In genomic region chr10:119453313-119453712, GRCh38 we compare ENCODE assay signal across 20 cellular contexts.
DNase-seq lines count a peak whose midpoint lies in the region; ATAC-seq and TF ChIP-seq lines count a peak whose summit lies in the region.
"Had no signal": no experiment of that assay in that cellular context is flagged by ENCODE, and none has a peak within 500 bp of the region (broad histone marks: within the 10 kb centered on the region; RNA-seq: fewer than 3 reads in every experiment).

No MANE protein-coding gene starts in this region.

- H3K14ac ChIP-seq in neuronal stem cell (ENCODE audit: low read length): no peak overlapping the region

- no peak overlapping the region for H2AK5ac ChIP-seq in neuronal stem cell (ENCODE audit: low read depth, low read length)

- H3K79me1 ChIP-seq in neuronal stem cell (ENCODE audit: low read depth, low read length): no peaks in the 10 kb centered on the region

- WGBS in neuronal stem cell (ENCODE audit: extremely low coverage in 2 of 2, insufficient read length in 2 of 2, insufficient replicate concordance in 1 of 2), 2 donors: no CpG with 5 or more reads among the region's 11 CpGs

- no peak overlapping the region for H3K23ac ChIP-seq in neuronal stem cell (ENCODE audit: low read depth, low read length, poor library complexity)

- H3K4me3 ChIP-seq in left ventricle myocardium inferior: no peak overlapping the region
- H3K4me3 ChIP-seq in H7 (ENCODE audit: insufficient read depth, low read depth, low read length): no peak overlapping the region
- no peak overlapping the region for H3K4me3 ChIP-seq in neuronal stem cell (ENCODE audit: low read length in 2 of 2)
- H3K4me3 ChIP-seq: A549; BLaER1 treated with 17β-estradiol and CSF1 and Interleukin-3, amounts not matched to agents 10 nM and 100 nM had no signal

- no peak overlapping the region for H3K4ac ChIP-seq in neuronal stem cell (ENCODE audit: low read length)

- H3K36me3 ChIP-seq in left ventricle myocardium inferior (peaks cover 80% of the 10 kb centered on the region), H7 (replicated peaks; ENCODE audit: control insufficient read depth, insufficient read depth, low read length) (no peaks in the 10 kb centered on the region), neuronal stem cell (replicated peaks in 1 of 2; ENCODE audit: control insufficient read depth in 2 of 2, insufficient read depth in 2 of 2, low read length in 2 of 2) (peaks cover 0 to 2% of the 10 kb centered on the region in 2 donors)
- H3K36me3 ChIP-seq: BE2C; BLaER1 treated with 17β-estradiol and CSF1 and Interleukin-3, amounts not matched to agents 10 nM and 100 nM had no signal

- H2BK12ac ChIP-seq in neuronal stem cell (ENCODE audit: low read length): no peak overlapping the region

- no peak overlapping the region for H4K91ac ChIP-seq in neuronal stem cell (ENCODE audit: low read depth, low read length, poor library complexity)

- H3K4me2 ChIP-seq in neuronal stem cell (ENCODE audit: insufficient read depth, low read length, poor library complexity, severe bottlenecking): no peak overlapping the region
- H3K4me2 ChIP-seq: A549 had no signal

- no peak for ATAC-seq in left ventricle myocardium superior
- ATAC-seq: A549 had no signal

- H3K9me3 ChIP-seq in left ventricle myocardium inferior (replicated peaks): no peaks in the 10 kb centered on the region
- no peaks in the 10 kb centered on the region for H3K9me3 ChIP-seq in neuronal stem cell (replicated peaks in 1 of 2; ENCODE audit: control insufficient read depth in 2 of 2, insufficient read depth in 1 of 2, low read depth in 1 of 2, low read length in 2 of 2)
- H3K9me3 ChIP-seq: A549; BE2C; BLaER1 treated with 17β-estradiol and CSF1 and Interleukin-3, amounts not matched to agents 10 nM and 100 nM had no signal

- no peak overlapping the region for H4K8ac ChIP-seq in neuronal stem cell (ENCODE audit: low read depth, low read length)

- no peak overlapping the region for H3K18ac ChIP-seq in neuronal stem cell (ENCODE audit: low read length)

- DNase-seq in left ventricle myocardium inferior: no peak
- DNase-seq in left ventricle myocardium superior: no peak
- peak; percentile 25 for DNase-seq in H7
- DNase-seq in neuronal stem cell (ENCODE audit: low spot score): no peak
- no peak for DNase-seq in SKM-1 (lab: John Stamatoyannopoulos, UW; ENCODE audit: unreplicated experiment)
- no peak for DNase-seq in germinal center (ENCODE audit: low spot score)
- DNase-seq: 8988T; ACHN; AML-193; BE2C; Calu3; CD4-positive, alpha-beta memory T cell; COR-L47; DMS53; DMS79 treated with DMSO at 0.1 percent for 48 hours; GF-D8; GOT3; HCEC 1CT had no signal

- H3K27ac ChIP-seq in left ventricle myocardium inferior (replicated peaks) (peak overlapping the region; percentile 12), neuronal stem cell (replicated peaks; ENCODE audit: low read length) (no peak overlapping the region)
- H3K27ac ChIP-seq: A549; BLaER1 treated with 17β-estradiol and CSF1 and Interleukin-3, amounts not matched to agents 10 nM and 100 nM had no signal

- TF ChIP-seq CTCF in left ventricle myocardium inferior (IDR thresholded peaks at IDR 0.05; ENCODE audit: borderline replicate concordance): no peak

- H2AFZ ChIP-seq in neuronal stem cell (ENCODE audit: low read length): no peak overlapping the region

- no peak overlapping the region for H2BK120ac ChIP-seq in neuronal stem cell (ENCODE audit: low read depth, low read length)

- intact Hi-C loops in left ventricle myocardium inferior (cut with micrococcal nuclease): no loop called here
- intact Hi-C loops in left ventricle myocardium superior (cut with micrococcal nuclease): no loop called here

- H3K4me1 ChIP-seq in left ventricle myocardium inferior (peaks cover 15% of the 10 kb centered on the region), neuronal stem cell (ENCODE audit: control insufficient read depth in 2 of 2, insufficient read depth in 1 of 2, low read depth in 1 of 2, low read length in 2 of 2) (peaks cover 0 to 11% of the 10 kb centered on the region in 2 donors)

- no peaks in the 10 kb centered on the region for H3K27me3 ChIP-seq in left ventricle myocardium inferior (ENCODE audit: low read depth)
- no peaks in the 10 kb centered on the region for H3K27me3 ChIP-seq in H7 (ENCODE audit: control insufficient read depth, insufficient read depth, low read length)
- H3K27me3 ChIP-seq in neuronal stem cell (ENCODE audit: control insufficient read depth in 3 of 3, insufficient read depth in 3 of 3, low read depth in 1 of 3, low read length in 3 of 3): no peaks in the 10 kb centered on the region
- H3K27me3 ChIP-seq: BE2C had no signal

- H3K9ac ChIP-seq in neuronal stem cell (ENCODE audit: low read depth, low read length, poor library complexity): no peak overlapping the region
- H3K9ac ChIP-seq: BLaER1 treated with 17β-estradiol and CSF1 and Interleukin-3, amounts not matched to agents 10 nM and 100 nM had no signal

- H2BK15ac ChIP-seq in neuronal stem cell (ENCODE audit: low read length): no peak overlapping the region

- peak overlapping the region; percentile 71 for H2BK5ac ChIP-seq in neuronal stem cell (ENCODE audit: low read length)
